Comparison of ENCODE assay signal across 11 cellular contexts in genomic region chr1:93666613-93667384, GRCh38. TPM values are rescaled to one million over a fixed set of nuclear protein-coding genes. Genes with fewer than 3 reads are reported as not detected.
DNase-seq lines count a peak whose midpoint lies in the region; ATAC-seq and TF ChIP-seq lines count a peak whose summit lies in the region.
"Had no signal": no experiment of that assay in that cellular context is flagged by ENCODE, and none has a peak within 500 bp of the region (broad histone marks: within the 10 kb centered on the region; RNA-seq: fewer than 3 reads in every experiment).

No MANE protein-coding gene starts in this region.

- TF ChIP-seq CTCF in RWPE2 (IDR thresholded peaks at IDR 0.05; ENCODE audit: poor library complexity, severe bottlenecking), result no peak
- TF ChIP-seq CTCF in omental fat pad (IDR thresholded peaks at IDR 0.05), result no peak

- H3K27me3 Mint-ChIP-seq in activated CD4-positive, alpha-beta memory T cell treated with anti-CD3 and anti-CD28 coated beads, Interleukin-2, amount 10 ng/mL, durations not matched to agents 7 days and 5 days, result peaks cover 2% of the 10 kb centered on the region
- H3K27me3 Mint-ChIP-seq: activated T-helper 17 cell treated with anti-CD3 and anti-CD28 coated beads, Interleukin-2, amount 50 U/mL, for 72 hours had no signal

- H3K27ac ChIP-seq in RWPE2 (ENCODE audit: poor library complexity, severe bottlenecking), result peak overlapping the region; percentile 94

- H3K4me3 Mint-ChIP-seq in activated CD4-positive, alpha-beta memory T cell treated with anti-CD3 and anti-CD28 coated beads, Interleukin-2, amount 10 ng/mL, durations not matched to agents 7 days and 5 days, result no peak overlapping the region
- H3K4me3 Mint-ChIP-seq: activated T-helper 17 cell treated with anti-CD3 and anti-CD28 coated beads, Interleukin-2, amount 50 U/mL, for 72 hours had no signal

- H3K4me1 ChIP-seq in RWPE2 (ENCODE audit: insufficient read depth, poor library complexity, severe bottlenecking), result peaks cover 89% of the 10 kb centered on the region

- DNase-seq in H4 (ENCODE audit: low spot score) (peak; percentile 71), RWPE2 (ENCODE audit: low spot score) (no peak), glomerular visceral epithelial cell (ENCODE audit: extremely low spot score) (peak; percentile 28), omental fat pad (ENCODE audit: low spot score) (no peak), AML-193 (lab: John Stamatoyannopoulos, UW) (no peak), SK-N-DZ (ENCODE audit: low spot score) (no peak)
- no peak for DNase-seq in activated CD4-positive, alpha-beta memory T cell treated with anti-CD3 and anti-CD28 coated beads, Interleukin-2, amount 10 ng/mL, durations not matched to agents 7 days and 5 days
- DNase-seq: stimulated activated CD4-positive, alpha-beta T cell treated with anti-CD3 and anti-CD28 coated beads, Interleukin-2, amount 100 ng/mL, for 24 hours; stimulated activated naive CD8-positive, alpha-beta T cell treated with anti-CD3 and anti-CD28 coated beads, Interleukin-15, Interleukin-2, amounts not matched to agents 100 U/mL and 50 U/mL, for 24 hours had no signal

- POLR2A ChIA-PET in activated CD4-positive, alpha-beta memory T cell treated with anti-CD3 and anti-CD28 coated beads, Interleukin-2, amount 10 ng/mL, durations not matched to agents 7 days and 5 days (lab: Charles Lee), result no interaction called here

- H3K4me1 Mint-ChIP-seq in activated CD4-positive, alpha-beta memory T cell treated with anti-CD3 and anti-CD28 coated beads, Interleukin-2, amount 10 ng/mL, durations not matched to agents 7 days and 5 days, result peaks cover 10% of the 10 kb centered on the region
- H3K4me1 Mint-ChIP-seq: activated T-helper 17 cell treated with anti-CD3 and anti-CD28 coated beads, Interleukin-2, amount 50 U/mL, for 72 hours had no signal

- H3K36me3 ChIP-seq in RWPE2 (ENCODE audit: low read depth), result peaks cover 100% of the 10 kb centered on the region

- H3K4me3 ChIP-seq in RWPE2 (ENCODE audit: severe bottlenecking), result no peak overlapping the region

- H3K9me3 Mint-ChIP-seq in activated CD4-positive, alpha-beta memory T cell treated with anti-CD3 and anti-CD28 coated beads, Interleukin-2, amount 10 ng/mL, durations not matched to agents 7 days and 5 days, result no peaks in the 10 kb centered on the region
- H3K9me3 Mint-ChIP-seq: activated T-helper 17 cell treated with anti-CD3 and anti-CD28 coated beads, Interleukin-2, amount 50 U/mL, for 72 hours had no signal

- H3K27me3 ChIP-seq in RWPE2 (ENCODE audit: insufficient read depth, poor library complexity, severe bottlenecking), result no peaks in the 10 kb centered on the region

- H3K36me3 Mint-ChIP-seq in activated CD4-positive, alpha-beta memory T cell treated with anti-CD3 and anti-CD28 coated beads, Interleukin-2, amount 10 ng/mL, durations not matched to agents 7 days and 5 days (ENCODE audit: low read depth), result no peaks in the 10 kb centered on the region

- no peak overlapping the region for H3K27ac Mint-ChIP-seq in activated CD4-positive, alpha-beta memory T cell treated with anti-CD3 and anti-CD28 coated beads, Interleukin-2, amount 10 ng/mL, durations not matched to agents 7 days and 5 days
- H3K27ac Mint-ChIP-seq: activated T-helper 17 cell treated with anti-CD3 and anti-CD28 coated beads, Interleukin-2, amount 50 U/mL, for 72 hours had no signal

- ATAC-seq in RWPE2 (ENCODE audit: low read depth), result peak; percentile 54
- ATAC-seq in omental fat pad (ENCODE audit: low FRiP score), result peak; percentile 23
- ATAC-seq in GM21367 (IDR thresholded peaks at IDR 0.05; ENCODE audit: unreplicated experiment), result no peak
- ATAC-seq: activated T-helper 17 cell treated with anti-CD3 and anti-CD28 coated beads, Interleukin-2, amount 50 U/mL, for 72 hours; stimulated activated naive CD8-positive, alpha-beta T cell treated with anti-CD3 and anti-CD28 coated beads, Interleukin-15, Interleukin-2, amounts not matched to agents 100 U/mL and 50 U/mL, for 24 hours had no signal

- CTCF ChIA-PET in activated CD4-positive, alpha-beta memory T cell treated with anti-CD3 and anti-CD28 coated beads, Interleukin-2, amount 10 ng/mL, durations not matched to agents 7 days and 5 days (lab: Charles Lee), result interaction anchor here (1.3 kb wide), 1 partner anchor 12 kb away, joined by 3 read pairs; no protein-coding TSS in a partner anchor

- no peaks in the 10 kb centered on the region for H3K9me3 ChIP-seq in RWPE2 (ENCODE audit: severe bottlenecking)

RNA-seq across cellular contexts. Expression of gene BCAR3, which starts 14.8 kb away (rescaled TPM):
- 21.8 and 23.7 TPM in 2 replicates for total RNA-seq in H4 (2014; rRNA removed; shearing (Covaris generic))
- total RNA-seq in omental fat pad, result 10 to 100 TPM; 43.7 to 73.5 (median 45.8) TPM
- 1 to 10 TPM; 3.1 to 3.9 TPM for total RNA-seq in activated CD4-positive, alpha-beta memory T cell treated with anti-CD3 and anti-CD28 coated beads, Interleukin-2, amount 10 ng/mL, durations not matched to agents 7 days and 5 days
- 0.77 and 1.7 TPM in 2 replicates for polyA plus RNA-seq in SK-N-DZ (2014; cell fraction: cytosol; rRNA removed)
- 1.3 and 1.6 TPM in 2 replicates for polyA plus RNA-seq in SK-N-DZ (2014; cell fraction: nucleus; rRNA removed)

Comparison
In these comparisons a context has a peak if more than half of its experiments do, and no peak if none do; other contexts are left out.
1. DNase-seq: peak in H4 (single experiment) and glomerular visceral epithelial cell (single experiment); none in RWPE2 (single experiment), omental fat pad (single experiment), activated CD4-positive, alpha-beta memory T cell treated with anti-CD3 and anti-CD28 coated beads, Interleukin-2, amount 10 ng/mL, durations not matched to agents 7 days and 5 days (single experiment), AML-193 (0 of 2) and SK-N-DZ (single experiment).